Comparison of ENCODE assay signal across 8 cellular contexts in genomic region chrX:151393514-151393913, GRCh38. TPM values are rescaled to one million over a fixed set of nuclear protein-coding genes. Genes with fewer than 3 reads are reported as not detected.
DNase-seq lines count a peak whose midpoint lies in the region; ATAC-seq and TF ChIP-seq lines count a peak whose summit lies in the region.

No MANE protein-coding gene starts in this region.

- H3K9me3 Mint-ChIP-seq in activated naive CD4-positive, alpha-beta T cell treated with anti-CD3 and anti-CD28 coated beads, Interleukin-2, amount 50 U/mL, for 24 hours, result no peaks in the 10 kb centered on the region

- no peak for ATAC-seq in psoas muscle

- H3K4me1 Mint-ChIP-seq in activated naive CD4-positive, alpha-beta T cell treated with anti-CD3 and anti-CD28 coated beads, Interleukin-2, amount 50 U/mL, for 24 hours, result peaks cover 46% of the 10 kb centered on the region

- no peak for TF ChIP-seq EP300 in suprapubic skin (IDR thresholded peaks at IDR 0.05)

- intact Hi-C loops in psoas muscle (cut with DNase I), result no loop called here

- H3K36me3 Mint-ChIP-seq in activated naive CD4-positive, alpha-beta T cell treated with anti-CD3 and anti-CD28 coated beads, Interleukin-2, amount 50 U/mL, for 24 hours, result peaks cover 5% of the 10 kb centered on the region

- no peaks in the 10 kb centered on the region for H3K36me3 ChIP-seq in psoas muscle (ENCODE audit: insufficient read depth in 1 of 2, low read depth in 1 of 2)
- H3K36me3 ChIP-seq in suprapubic skin, result no peaks in the 10 kb centered on the region

- peak overlapping the region; percentile 89 for H3K27ac Mint-ChIP-seq in activated naive CD4-positive, alpha-beta T cell treated with anti-CD3 and anti-CD28 coated beads, Interleukin-2, amount 50 U/mL, for 24 hours

- peak overlapping the region; percentile 67 for H3K4me3 Mint-ChIP-seq in activated naive CD4-positive, alpha-beta T cell treated with anti-CD3 and anti-CD28 coated beads, Interleukin-2, amount 50 U/mL, for 24 hours

- H3K27ac ChIP-seq in psoas muscle, result no peak overlapping the region
- no peak overlapping the region for H3K27ac ChIP-seq in suprapubic skin

- H3K27me3 Mint-ChIP-seq in activated naive CD4-positive, alpha-beta T cell treated with anti-CD3 and anti-CD28 coated beads, Interleukin-2, amount 50 U/mL, for 24 hours, result no peaks in the 10 kb centered on the region

- no peak overlapping the region for H3K4me3 ChIP-seq in psoas muscle
- H3K4me3 ChIP-seq in suprapubic skin, result no peak overlapping the region

- TF ChIP-seq POLR2A in suprapubic skin (IDR thresholded peaks at IDR 0.05), result no peak

- no peak for TF ChIP-seq CTCF in psoas muscle (IDR thresholded peaks at IDR 0.05)
- TF ChIP-seq CTCF in suprapubic skin (IDR thresholded peaks at IDR 0.05), result no peak

- WGBS in psoas muscle, 3 donors, result 44 to 67% (median 52%) methylated on average over 1 of the region's 1 CpG
- 40% methylated on average over 1 of the region's 1 CpG for WGBS in suprapubic skin

- H3K27me3 ChIP-seq in psoas muscle (ENCODE audit: insufficient read depth in 3 of 3, low read length in 2 of 3) (no peaks in the 10 kb centered on the region), suprapubic skin (no peaks in the 10 kb centered on the region)

- DNase-seq in activated CD4-positive, CD25-positive, alpha-beta regulatory T cell treated with anti-CD3 and anti-CD28 coated beads, Interleukin-2, amount 50 U/mL, for 16 hours (ENCODE audit: low read depth, low spot score), result peak; percentile 36
- no peak for DNase-seq in activated CD4-positive, CD25-positive, alpha-beta regulatory T cell treated with anti-CD3 and anti-CD28 coated beads, Interleukin-2, amount 50 U/mL, for 72 hours
- DNase-seq in NCI-H2227 (lab: John Stamatoyannopoulos, UW; ENCODE audit: unreplicated experiment), result peak; percentile 67
- peak; percentile 15 to 79 (median 62) for DNase-seq in stimulated activated naive CD4-positive, alpha-beta T cell (lab: John Stamatoyannopoulos, UW)
- no peak for DNase-seq in psoas muscle
- no peak for DNase-seq in suprapubic skin (ENCODE audit: low spot score in 2 of 2)
- DNase-seq in GM19238 (ENCODE audit: insufficient read length, low spot score), result no peak

- no peaks in the 10 kb centered on the region for H3K4me1 ChIP-seq in psoas muscle
- H3K4me1 ChIP-seq in suprapubic skin, result peaks cover 13% of the 10 kb centered on the region

- no peaks in the 10 kb centered on the region for H3K9me3 ChIP-seq in psoas muscle
- no peaks in the 10 kb centered on the region for H3K9me3 ChIP-seq in suprapubic skin

RNA-seq across cellular contexts. Expression of gene VMA21, which starts 3.5 kb away (rescaled TPM):
- total RNA-seq in psoas muscle, result 10 to 100 TPM; 17.4 to 24.1 (median 20.6) TPM
- polyA plus RNA-seq in psoas muscle, result 10 to 100 TPM in 1 of 3 donors, 1 to 10 TPM in 2; 6.7 to 15.2 (median 8.4) TPM
- 10 to 100 TPM; 23.6 to 33.8 (median 30.3) TPM for total RNA-seq in suprapubic skin

Comparison
In these comparisons a context has a peak if more than half of its experiments do, and no peak if none do; other contexts are left out.
1. DNase-seq: peak in activated CD4-positive, CD25-positive, alpha-beta regulatory T cell treated with anti-CD3 and anti-CD28 coated beads, Interleukin-2, amount 50 U/mL, for 16 hours (single experiment), NCI-H2227 (single experiment) and stimulated activated naive CD4-positive, alpha-beta T cell (6 of 6); none in activated CD4-positive, CD25-positive, alpha-beta regulatory T cell treated with anti-CD3 and anti-CD28 coated beads, Interleukin-2, amount 50 U/mL, for 72 hours (single experiment), psoas muscle (0 of 2), suprapubic skin (0 of 2) and GM19238 (single experiment).